In genomic region chr10:101214446-101215396, GRCh38 we compare ENCODE assay signal across 9 cellular contexts. TPM values are rescaled to one million over a fixed set of nuclear protein-coding genes. Genes with fewer than 3 reads are reported as not detected.
DNase-seq lines count a peak whose midpoint lies in the region; ATAC-seq and TF ChIP-seq lines count a peak whose summit lies in the region.
"Had no signal": no experiment of that assay in that cellular context is flagged by ENCODE, and none has a peak within 500 bp of the region (broad histone marks: within the 10 kb centered on the region; RNA-seq: fewer than 3 reads in every experiment).

No MANE protein-coding gene starts in this region.

- no peaks in the 10 kb centered on the region for H4K20me1 ChIP-seq in Loucy (ENCODE audit: insufficient read depth, low read length, poor library complexity, severe bottlenecking)

- peak overlapping the region; percentile 72; the same call in 1 of the 2 replicates for H2AFZ ChIP-seq in Loucy (ENCODE audit: low read length)

- H3K27me3 ChIP-seq in Loucy (ENCODE audit: insufficient read depth, low read length, poor library complexity, severe bottlenecking) (no peaks in the 10 kb centered on the region), right cardiac atrium (ENCODE audit: control insufficient read depth, insufficient read depth) (peaks cover under 1% of the 10 kb centered on the region)

- no peaks in the 10 kb centered on the region for H3K36me3 ChIP-seq in Loucy (ENCODE audit: insufficient read depth, low read length)

- H3K9me3 ChIP-seq in Loucy (ENCODE audit: insufficient read depth, low read depth, low read length) (no peaks in the 10 kb centered on the region), right cardiac atrium (ENCODE audit: control insufficient read depth, low read length) (no peaks in the 10 kb centered on the region)

- no peak overlapping the region for H3K4me3 ChIP-seq in Loucy (ENCODE audit: low read length, poor library complexity, severe bottlenecking)
- no peak overlapping the region for H3K4me3 ChIP-seq in right cardiac atrium (ENCODE audit: low read length)

- H3K79me2 ChIP-seq in Loucy (ENCODE audit: insufficient read depth, low read length), result no peaks in the 10 kb centered on the region

- ATAC-seq in right cardiac atrium (peak; percentile 75 to 85), HG03439 (IDR thresholded peaks at IDR 0.05; ENCODE audit: unreplicated experiment) (no peak)

- H3K4me1 ChIP-seq in Loucy (ENCODE audit: insufficient read depth, low read length, poor library complexity, severe bottlenecking) (no peaks in the 10 kb centered on the region), right cardiac atrium (ENCODE audit: control insufficient read depth, insufficient read depth, low read length) (peaks cover 2% of the 10 kb centered on the region)

- no peaks in the 10 kb centered on the region for H3F3A ChIP-seq in Loucy (ENCODE audit: low read depth)

- intact Hi-C loops in right cardiac atrium (cut with DNase I), result loop anchor here (2.0 to 10.0 kb wide), 7 partner anchors 80 to 860 kb away; no protein-coding TSS in a partner anchor

- H3K9ac ChIP-seq in Loucy (ENCODE audit: low read depth, low read length, poor library complexity, severe bottlenecking), result no peak overlapping the region

- no peaks in the 10 kb centered on the region for H3K9me2 ChIP-seq in Loucy (replicated peaks; ENCODE audit: low read depth, low read length)

- DNase-seq in NCI-H446 (lab: John Stamatoyannopoulos, UW), result peak; percentile 48 to 75
- DNase-seq in NCI-H446 treated with DMSO at 0.1 percent for 48 hours (lab: John Stamatoyannopoulos, UW), result no peak
- DNase-seq in T-helper 1 cell, result peak; percentile 51 to 70 (median 61)
- peak; percentile 56 for DNase-seq in activated naive CD8-positive, alpha-beta T cell treated with anti-CD3 and anti-CD28 coated beads, Interleukin-2, amount 50 U/mL, for 16 hours (ENCODE audit: low read depth, low spot score)
- DNase-seq in right cardiac atrium, result peak; percentile 69 to 86 (median 81)
- peak; percentile 58 to 74 for DNase-seq in stimulated activated CD4-positive, alpha-beta T cell treated with anti-CD3 and anti-CD28 coated beads, Interleukin-12 subunit alpha, Interleukin-12 subunit beta, amount 100 ng/mL, for 24 hours (ENCODE audit: low read depth in 2 of 2)

- no peak overlapping the region for H3K4me2 ChIP-seq in Loucy (ENCODE audit: low read depth, low read length, poor library complexity, severe bottlenecking)

- WGBS in right cardiac atrium, result 13% methylated on average over 49 of the region's 49 CpGs

- no peak overlapping the region for H3K27ac ChIP-seq in right cardiac atrium (ENCODE audit: low read length)

- TF ChIP-seq CTCF in Loucy (conservative IDR thresholded peaks at IDR 0.05; ENCODE audit: low read length), result peak; percentile 82

RNA-seq across cellular contexts. Expression of gene LBX1, which starts 14.5 kb away (rescaled TPM):
- total RNA-seq in right cardiac atrium, result not detected
- polyA plus RNA-seq in right cardiac atrium, result not detected
- total RNA-seq: renal cortical epithelial cell had no signal
